Comparison of ENCODE assay signal across 9 cellular contexts in genomic region chr16:24989417-24989978, GRCh38. TPM values are rescaled to one million over a fixed set of nuclear protein-coding genes. Genes with fewer than 3 reads are reported as not detected.
DNase-seq lines count a peak whose midpoint lies in the region; ATAC-seq, FAIRE-seq and TF ChIP-seq lines count a peak whose summit lies in the region.
"Had no signal": no experiment of that assay in that cellular context is flagged by ENCODE, and none has a peak within 500 bp of the region (broad histone marks: within the 10 kb centered on the region; RNA-seq: fewer than 3 reads in every experiment).

No MANE protein-coding gene starts in this region.

- peak overlapping the region; percentile 55 for H3K27ac ChIP-seq in cardiac muscle cell

- intact Hi-C loops in left cardiac atrium (cut with DNase I) = no loop called here
- intact Hi-C loops in lower leg skin (cut with DNase I; ENCODE audit: low total_unique reads) = no loop called here

- H3K4me3 Mint-ChIP-seq in chondrocyte (ENCODE audit: unreplicated experiment) (no peak overlapping the region), naive B cell (peak overlapping the region in 7 of 8 donors; percentile 27 to 85 (median 77)), type B pancreatic cell (peak overlapping the region; percentile 58)

- DNase-seq in cardiac muscle cell (ENCODE audit: low read depth in 1 of 2, low spot score in 1 of 2) = peak in 1 of 2 donors; percentile 59
- no peak for DNase-seq in left cardiac atrium
- DNase-seq in chondrocyte (ENCODE audit: low spot score) = no peak
- DNase-seq in naive B cell = no peak
- DNase-seq in type B pancreatic cell (ENCODE audit: extremely low spot score, unreplicated experiment) = no peak
- DNase-seq in lower leg skin (ENCODE audit: low spot score in 2 of 2) = no peak
- no peak for DNase-seq in NK-92 treated with Interleukin-12 subunit alpha and Interleukin-12 subunit beta, amount 100 ng/mL, for 24 hours (lab: John Stamatoyannopoulos, UW)
- DNase-seq in GM12891 (ENCODE audit: insufficient read length, low spot score) = no peak
- DNase-seq: activated CD4-positive, alpha-beta T cell treated with anti-CD3 and anti-CD28 coated beads, Interleukin-2, amount 50 U/mL, for 4 hours had no signal

- no peaks in the 10 kb centered on the region for H3K27me3 ChIP-seq in cardiac muscle cell

- H3K27me3 Mint-ChIP-seq in chondrocyte (ENCODE audit: low read depth) (no peaks in the 10 kb centered on the region), naive B cell (no peaks in the 10 kb centered on the region), type B pancreatic cell (no peaks in the 10 kb centered on the region)

- H3K4me1 Mint-ChIP-seq in chondrocyte (ENCODE audit: low read depth) (peaks cover 89% of the 10 kb centered on the region), naive B cell (peaks cover 72 to 98% (median 90%) of the 10 kb centered on the region in 3 donors), type B pancreatic cell (ENCODE audit: unreplicated experiment) (peaks cover 54% of the 10 kb centered on the region)

- TF ChIP-seq CTCF in cardiac muscle cell (IDR thresholded peaks at IDR 0.05; ENCODE audit: low read depth, low read length) (no peak), chondrocyte (IDR thresholded peaks at IDR 0.05) (no peak), type B pancreatic cell (conservative IDR thresholded peaks at IDR 0.05) (no peak), lower leg skin (IDR thresholded peaks at IDR 0.05) (no peak)

- H3K9me3 Mint-ChIP-seq in chondrocyte (ENCODE audit: low read depth) (no peaks in the 10 kb centered on the region), naive B cell (no peaks in the 10 kb centered on the region), type B pancreatic cell (no peaks in the 10 kb centered on the region)

- H3K4me3 ChIP-seq in cardiac muscle cell (no peak overlapping the region), lower leg skin (ENCODE audit: low read depth, poor library complexity, severe bottlenecking) (no peak overlapping the region)

- peaks cover 25% of the 10 kb centered on the region for H3K4me1 ChIP-seq in cardiac muscle cell (ENCODE audit: low read depth)

- H3K36me3 Mint-ChIP-seq in chondrocyte (ENCODE audit: low read depth) (no peaks in the 10 kb centered on the region), naive B cell (peaks cover 0 to 6% of the 10 kb centered on the region in 2 donors), type B pancreatic cell (peaks cover 8% of the 10 kb centered on the region)

- no peak for TF ChIP-seq POLR2A in lower leg skin (IDR thresholded peaks at IDR 0.05)
- TF ChIP-seq POLR2A in GM12891 (IDR thresholded peaks at IDR 0.05; ENCODE audit: low read depth, low read length) = no peak

- WGBS in lower leg skin, 2 donors = 55 to 56% methylated on average over 2 of the region's 2 CpGs

- H3K9me3 ChIP-seq in cardiac muscle cell (ENCODE audit: low read depth) = no peaks in the 10 kb centered on the region

- H3K36me3 ChIP-seq in cardiac muscle cell = no peaks in the 10 kb centered on the region

- no peak for FAIRE-seq in GM12891 (lab: Jason Lieb, UNC)

- peak overlapping the region; percentile 94 for H3K27ac Mint-ChIP-seq in chondrocyte (ENCODE audit: unreplicated experiment)
- peak overlapping the region; percentile 46 to 97 (median 87) for H3K27ac Mint-ChIP-seq in naive B cell
- H3K27ac Mint-ChIP-seq in type B pancreatic cell = peak overlapping the region; percentile 91

- ATAC-seq in left cardiac atrium (no peak), naive B cell (ENCODE audit: low read depth in 2 of 2) (no peak)

TF ChIP-seq in GM12891, 5 proteins besides CTCF, POLR2A, EP300 and RAD21:
- TF ChIP-seq TAF1 (IDR thresholded peaks at IDR 0.05; ENCODE audit: low read depth, low read length) (no peak), POU2F2 (IDR thresholded peaks at IDR 0.05; ENCODE audit: low read depth, low read length) (no peak), POLR2AphosphoS5 (IDR thresholded peaks at IDR 0.05; ENCODE audit: low read depth, low read length) (no peak), PAX5 (IDR thresholded peaks at IDR 0.05; ENCODE audit: insufficient read depth, low read length, severe bottlenecking) (no peak), SPI1 (IDR thresholded peaks at IDR 0.05; ENCODE audit: low read depth, low read length) (no peak)

RNA-seq across cellular contexts. Expression of gene ARHGAP17, which starts 25.7 kb away (rescaled TPM):
- 33.3 and 38.8 TPM in 2 replicates for total RNA-seq in cardiac muscle cell
- polyA plus RNA-seq in cardiac muscle cell = 40.0 and 44.5 TPM in 2 replicates
- 10 to 100 TPM; 49.7 to 50.9 TPM for total RNA-seq in left cardiac atrium
- 74.7 to 85.4 TPM (median 75.2 TPM) in 3 replicates for total RNA-seq in chondrocyte
- polyA plus RNA-seq in naive B cell (ENCODE audit: low read depth in 6 of 6) = 100 to 1,000 TPM in 4 of 6 donors, 10 to 100 TPM in 2; 90.5 to 200 (median 115) TPM
- 72.6 and 88.0 TPM in 2 replicates for total RNA-seq in type B pancreatic cell (ENCODE audit: low replicate concordance)
- 10 to 100 TPM; 28.0 to 49.2 (median 31.2) TPM for total RNA-seq in lower leg skin
- 87.2 TPM for polyA plus RNA-seq in GM12891 (2012; ENCODE audit: low read depth, missing spikeins)
